Comparison of ENCODE assay signal across 12 cellular contexts in genomic region chr3:168517514-168518071, GRCh38.
DNase-seq lines count a peak whose midpoint lies in the region; ATAC-seq, FAIRE-seq and TF ChIP-seq lines count a peak whose summit lies in the region.
"Had no signal": no experiment of that assay in that cellular context is flagged by ENCODE, and none has a peak within 500 bp of the region (broad histone marks: within the 10 kb centered on the region; RNA-seq: fewer than 3 reads in every experiment).

No MANE protein-coding gene starts in this region.

- no peak overlapping the region for H3K27ac ChIP-seq in astrocyte (ENCODE audit: low read depth, low read length)
- H3K27ac ChIP-seq: A549, gastroesophageal sphincter had no signal

- no peaks in the 10 kb centered on the region for H3K27me3 ChIP-seq in astrocyte (ENCODE audit: insufficient read depth, low read length)
- H3K27me3 ChIP-seq: gastroesophageal sphincter had no signal

- H4K20me1 ChIP-seq in astrocyte (ENCODE audit: insufficient read depth, low read length), result no peaks in the 10 kb centered on the region

- no peaks in the 10 kb centered on the region for H3K79me2 ChIP-seq in astrocyte (ENCODE audit: insufficient read depth, low read length)

- H3K36me3 Mint-ChIP-seq in astrocyte (ENCODE audit: low read depth, unreplicated experiment), result no peaks in the 10 kb centered on the region
- H3K36me3 Mint-ChIP-seq in immature natural killer cell, result no peaks in the 10 kb centered on the region

- no peaks in the 10 kb centered on the region for H3K36me3 ChIP-seq in astrocyte (ENCODE audit: insufficient read depth, low read length)
- H3K36me3 ChIP-seq: gastroesophageal sphincter had no signal

- H3K27me3 Mint-ChIP-seq in astrocyte (ENCODE audit: low read depth, unreplicated experiment) (no peaks in the 10 kb centered on the region), immature natural killer cell (ENCODE audit: low read depth in 3 of 3) (peaks cover 0 to 2% (median 2%) of the 10 kb centered on the region in 3 donors)
- H3K27me3 Mint-ChIP-seq: central memory CD8-positive, alpha-beta T cell had no signal

- DNase-seq in NCI-H748 (lab: John Stamatoyannopoulos, UW; ENCODE audit: unreplicated experiment) (peak; percentile 56), NCI-H748 treated with DMSO at 0.1 percent for 48 hours (lab: John Stamatoyannopoulos, UW) (no peak), astrocyte (ENCODE audit: low read depth) (peak; percentile 16), putamen (ENCODE audit: low spot score) (peak; percentile 50), AG08395 (ENCODE audit: low spot score) (no peak), immature natural killer cell (no peak)
- DNase-seq: activated T-cell treated with anti-CD3 and anti-CD28 coated beads, Interleukin-2, amount 50 U/mL, for 1 hour had no signal

- H3K4me3 Mint-ChIP-seq in astrocyte (ENCODE audit: unreplicated experiment) (no peak overlapping the region), immature natural killer cell (no peak overlapping the region)
- H3K4me3 Mint-ChIP-seq: central memory CD8-positive, alpha-beta T cell had no signal

- TF ChIP-seq CTCF in astrocyte (IDR thresholded peaks at IDR 0.05; ENCODE audit: insufficient read depth, low read depth, low read length), result no peak

- no peak for FAIRE-seq in astrocyte (lab: Jason Lieb, UNC)
- FAIRE-seq: A549 had no signal

- H3K4me1 Mint-ChIP-seq in astrocyte (ENCODE audit: low read depth, unreplicated experiment) (no peaks in the 10 kb centered on the region), immature natural killer cell (no peaks in the 10 kb centered on the region)
- H3K4me1 Mint-ChIP-seq: central memory CD8-positive, alpha-beta T cell had no signal

- no peak overlapping the region for H3K4me3 ChIP-seq in astrocyte (ENCODE audit: insufficient read depth, low read depth, low read length)
- H3K4me3 ChIP-seq: A549, gastroesophageal sphincter had no signal

- H3K9ac ChIP-seq in astrocyte (ENCODE audit: low read length), result no peak overlapping the region

- no peak overlapping the region for H2AFZ ChIP-seq in astrocyte (ENCODE audit: low read depth, low read length)

- H3K9me3 Mint-ChIP-seq in astrocyte (ENCODE audit: unreplicated experiment) (no peaks in the 10 kb centered on the region), immature natural killer cell (peaks cover 0 to 5% (median 0%) of the 10 kb centered on the region in 6 donors)

- H3K4me2 ChIP-seq in astrocyte (ENCODE audit: low read length), result no peak overlapping the region
- H3K4me2 ChIP-seq: A549 had no signal

- peak; percentile 35 for ATAC-seq in HG02981 (IDR thresholded peaks at IDR 0.05; ENCODE audit: unreplicated experiment)
- no peak for ATAC-seq in GM19395 (IDR thresholded peaks at IDR 0.05; ENCODE audit: unreplicated experiment)
- ATAC-seq: A549, gastroesophageal sphincter had no signal

- H3K9me3 ChIP-seq in astrocyte (ENCODE audit: insufficient read depth, low read depth, low read length), result no peaks in the 10 kb centered on the region
- H3K9me3 ChIP-seq: A549, gastroesophageal sphincter had no signal

- H3K4me1 ChIP-seq in astrocyte (ENCODE audit: insufficient read depth, low read length), result no peaks in the 10 kb centered on the region
- H3K4me1 ChIP-seq: A549, gastroesophageal sphincter had no signal

- H3K27ac Mint-ChIP-seq in astrocyte (ENCODE audit: unreplicated experiment) (no peak overlapping the region), immature natural killer cell (no peak overlapping the region)

Comparison
In these comparisons a context has a peak if more than half of its experiments do, and no peak if none do; other contexts are left out.
1. DNase-seq: peak in NCI-H748 (single experiment), astrocyte (single experiment) and putamen (single experiment); none in NCI-H748 treated with DMSO at 0.1 percent for 48 hours (single experiment), AG08395 (single experiment) and immature natural killer cell (0 of 3).